1 cellular context compared by ENCODE assay signal in the genomic region with DNA sequence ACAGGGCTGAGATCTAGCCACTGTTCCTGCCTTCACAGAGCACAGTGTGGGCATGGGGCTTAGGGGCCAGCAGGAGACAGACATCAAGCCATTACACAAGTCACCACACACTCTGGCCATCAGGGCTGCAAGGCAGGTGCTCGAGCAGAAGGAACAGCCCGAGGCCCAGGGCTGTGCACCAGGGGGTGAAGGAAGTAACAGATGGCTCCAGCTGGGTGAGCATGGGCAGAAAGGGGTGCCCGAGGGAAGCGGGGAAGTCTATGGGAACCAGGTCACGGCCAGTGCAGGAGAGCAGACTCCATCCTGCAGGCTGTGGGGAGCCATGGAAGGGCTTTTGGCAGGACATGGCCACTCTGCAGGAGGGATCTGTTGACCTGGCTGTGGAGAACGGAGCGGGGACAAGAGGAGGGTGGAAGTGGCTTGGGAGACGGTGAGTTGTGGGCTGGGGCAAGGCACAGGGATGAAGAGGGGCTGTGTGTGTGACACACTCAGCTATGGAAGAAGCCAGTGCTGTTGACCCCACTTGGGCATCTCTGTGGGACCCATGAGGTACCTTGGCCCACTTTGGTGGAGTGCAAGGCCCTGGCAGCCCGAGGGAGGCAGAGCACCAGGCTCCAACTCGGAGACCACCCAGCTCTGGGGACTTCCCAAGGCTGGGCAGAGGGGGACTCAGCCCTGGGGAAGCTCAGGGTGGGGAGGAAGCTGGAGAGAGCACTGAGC.
TF ChIP-seq lines count a peak whose summit lies in the region.

No MANE protein-coding gene starts in this region.

TF ChIP-seq in HepG2, 621 proteins besides CTCF, POLR2A, EP300 and RAD21:
- TF ChIP-seq ZBTB3 (CRISPR knock-in tag; IDR thresholded peaks at IDR 0.05; ENCODE audit: borderline replicate concordance, low read depth): no peak
- TF ChIP-seq ARNT2 (CRISPR knock-in tag; IDR thresholded peaks at IDR 0.05; ENCODE audit: low read depth): no peak
- TF ChIP-seq MYC (CRISPR knock-in tag; IDR thresholded peaks at IDR 0.05; ENCODE audit: borderline replicate concordance): peak; percentile 27; the same call in 1 of the 2 replicates
- TF ChIP-seq RAD51 (IDR thresholded peaks at IDR 0.05; ENCODE audit: borderline replicate concordance): no peak
- TF ChIP-seq MAFG (CRISPR knock-in tag; IDR thresholded peaks at IDR 0.05): peak; percentile 62; the same call in 1 of the 2 replicates
- TF ChIP-seq ZFY (CRISPR knock-in tag; IDR thresholded peaks at IDR 0.05): peak; percentile 11; the same call in 1 of the 2 replicates
- no peak for TF ChIP-seq ZKSCAN1 (IDR thresholded peaks at IDR 0.05; ENCODE audit: low read length)
- TF ChIP-seq HIVEP1 (CRISPR knock-in tag; IDR thresholded peaks at IDR 0.05): no peak
- TF ChIP-seq CREB1 (IDR thresholded peaks at IDR 0.05): no peak
- TF ChIP-seq CREB1 (CRISPR knock-in tag; IDR thresholded peaks at IDR 0.05): no peak
- peak; percentile 95 for TF ChIP-seq AGO1 (IDR thresholded peaks at IDR 0.05; ENCODE audit: low read depth, low read length, poor library complexity, severe bottlenecking)
- no peak for TF ChIP-seq TOPORS (CRISPR knock-in tag; IDR thresholded peaks at IDR 0.05)
- TF ChIP-seq SRSF1 (optimal IDR thresholded peaks at IDR 0.05; ENCODE audit: low read depth, low read length): no peak
- TF ChIP-seq, protein P1, sequence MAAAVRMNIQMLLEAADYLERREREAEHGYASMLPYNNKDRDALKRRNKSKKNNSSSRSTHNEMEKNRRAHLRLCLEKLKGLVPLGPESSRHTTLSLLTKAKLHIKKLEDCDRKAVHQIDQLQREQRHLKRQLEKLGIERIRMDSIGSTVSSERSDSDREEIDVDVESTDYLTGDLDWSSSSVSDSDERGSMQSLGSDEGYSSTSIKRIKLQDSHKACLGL (CRISPR knock-in tag; IDR thresholded peaks at IDR 0.05): peak; percentile 23; the same call in 1 of the 2 replicates
- TF ChIP-seq, protein P2, sequence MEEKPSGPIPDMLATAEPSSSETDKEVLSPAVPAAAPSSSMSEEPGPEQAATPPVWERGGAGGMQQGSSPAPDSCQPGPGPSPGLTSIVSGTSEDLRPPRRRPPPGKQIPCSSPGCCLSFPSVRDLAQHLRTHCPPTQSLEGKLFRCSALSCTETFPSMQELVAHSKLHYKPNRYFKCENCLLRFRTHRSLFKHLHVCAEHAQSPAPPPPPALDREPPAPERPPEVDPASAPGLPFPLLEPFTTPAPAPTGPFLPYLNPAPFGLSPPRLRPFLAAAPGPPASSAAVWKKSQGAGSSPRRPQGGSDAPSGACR (CRISPR knock-in tag; IDR thresholded peaks at IDR 0.05): no peak
- no peak for TF ChIP-seq ZNF777 (CRISPR knock-in tag; IDR thresholded peaks at IDR 0.05)
- no peak for TF ChIP-seq ZNF160 (CRISPR knock-in tag; IDR thresholded peaks at IDR 0.05)
- no peak for TF ChIP-seq PRMT3 (CRISPR knock-in tag; IDR thresholded peaks at IDR 0.05; ENCODE audit: borderline replicate concordance, low read depth)
- TF ChIP-seq KAT7 (CRISPR knock-in tag; IDR thresholded peaks at IDR 0.05; ENCODE audit: borderline replicate concordance): no peak
- TF ChIP-seq TEAD2 (CRISPR knock-in tag; IDR thresholded peaks at IDR 0.05): no peak
- TF ChIP-seq, protein P3, sequence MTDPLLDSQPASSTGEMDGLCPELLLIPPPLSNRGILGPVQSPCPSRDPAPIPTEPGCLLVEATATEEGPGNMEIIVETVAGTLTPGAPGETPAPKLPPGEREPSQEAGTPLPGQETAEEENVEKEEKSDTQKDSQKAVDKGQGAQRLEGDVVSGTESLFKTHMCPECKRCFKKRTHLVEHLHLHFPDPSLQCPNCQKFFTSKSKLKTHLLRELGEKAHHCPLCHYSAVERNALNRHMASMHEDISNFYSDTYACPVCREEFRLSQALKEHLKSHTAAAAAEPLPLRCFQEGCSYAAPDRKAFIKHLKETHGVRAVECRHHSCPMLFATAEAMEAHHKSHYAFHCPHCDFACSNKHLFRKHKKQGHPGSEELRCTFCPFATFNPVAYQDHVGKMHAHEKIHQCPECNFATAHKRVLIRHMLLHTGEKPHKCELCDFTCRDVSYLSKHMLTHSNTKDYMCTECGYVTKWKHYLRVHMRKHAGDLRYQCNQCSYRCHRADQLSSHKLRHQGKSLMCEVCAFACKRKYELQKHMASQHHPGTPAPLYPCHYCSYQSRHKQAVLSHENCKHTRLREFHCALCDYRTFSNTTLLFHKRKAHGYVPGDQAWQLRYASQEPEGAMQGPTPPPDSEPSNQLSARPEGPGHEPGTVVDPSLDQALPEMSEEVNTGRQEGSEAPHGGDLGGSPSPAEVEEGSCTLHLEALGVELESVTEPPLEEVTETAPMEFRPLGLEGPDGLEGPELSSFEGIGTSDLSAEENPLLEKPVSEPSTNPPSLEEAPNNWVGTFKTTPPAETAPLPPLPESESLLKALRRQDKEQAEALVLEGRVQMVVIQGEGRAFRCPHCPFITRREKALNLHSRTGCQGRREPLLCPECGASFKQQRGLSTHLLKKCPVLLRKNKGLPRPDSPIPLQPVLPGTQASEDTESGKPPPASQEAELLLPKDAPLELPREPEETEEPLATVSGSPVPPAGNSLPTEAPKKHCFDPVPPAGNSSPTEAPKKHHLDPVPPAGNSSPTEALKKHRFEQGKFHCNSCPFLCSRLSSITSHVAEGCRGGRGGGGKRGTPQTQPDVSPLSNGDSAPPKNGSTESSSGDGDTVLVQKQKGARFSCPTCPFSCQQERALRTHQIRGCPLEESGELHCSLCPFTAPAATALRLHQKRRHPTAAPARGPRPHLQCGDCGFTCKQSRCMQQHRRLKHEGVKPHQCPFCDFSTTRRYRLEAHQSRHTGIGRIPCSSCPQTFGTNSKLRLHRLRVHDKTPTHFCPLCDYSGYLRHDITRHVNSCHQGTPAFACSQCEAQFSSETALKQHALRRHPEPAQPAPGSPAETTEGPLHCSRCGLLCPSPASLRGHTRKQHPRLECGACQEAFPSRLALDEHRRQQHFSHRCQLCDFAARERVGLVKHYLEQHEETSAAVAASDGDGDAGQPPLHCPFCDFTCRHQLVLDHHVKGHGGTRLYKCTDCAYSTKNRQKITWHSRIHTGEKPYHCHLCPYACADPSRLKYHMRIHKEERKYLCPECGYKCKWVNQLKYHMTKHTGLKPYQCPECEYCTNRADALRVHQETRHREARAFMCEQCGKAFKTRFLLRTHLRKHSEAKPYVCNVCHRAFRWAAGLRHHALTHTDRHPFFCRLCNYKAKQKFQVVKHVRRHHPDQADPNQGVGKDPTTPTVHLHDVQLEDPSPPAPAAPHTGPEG (CRISPR knock-in tag; IDR thresholded peaks at IDR 0.05): no peak
- TF ChIP-seq PAWR (CRISPR knock-in tag; IDR thresholded peaks at IDR 0.05; ENCODE audit: borderline replicate concordance): no peak
- TF ChIP-seq ZNF263 (CRISPR knock-in tag; IDR thresholded peaks at IDR 0.05): 0 out of 2 replicates have a peak, but pooled peaks have one; percentile 33
- TF ChIP-seq SOX13 (IDR thresholded peaks at IDR 0.05): no peak
- no peak for TF ChIP-seq SOX13 (CRISPR knock-in tag; conservative IDR thresholded peaks at IDR 0.05 in 1 of 2, IDR thresholded peaks at IDR 0.05 in 1 of 2)
- TF ChIP-seq, protein P4, sequence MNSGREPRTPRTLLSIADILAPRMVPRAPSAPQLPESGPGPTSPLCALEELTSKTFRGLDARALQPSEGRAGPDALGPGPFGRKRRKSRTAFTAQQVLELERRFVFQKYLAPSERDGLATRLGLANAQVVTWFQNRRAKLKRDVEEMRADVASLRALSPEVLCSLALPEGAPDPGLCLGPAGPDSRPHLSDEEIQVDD (CRISPR knock-in tag; IDR thresholded peaks at IDR 0.05; ENCODE audit: borderline replicate concordance): 0 out of 2 replicates have a peak, but pooled peaks have one; percentile 22
- TF ChIP-seq KDM5B (CRISPR knock-in tag; IDR thresholded peaks at IDR 0.05; ENCODE audit: borderline replicate concordance): 0 out of 2 replicates have a peak, but pooled peaks have one; percentile 5
- TF ChIP-seq, protein P5, sequence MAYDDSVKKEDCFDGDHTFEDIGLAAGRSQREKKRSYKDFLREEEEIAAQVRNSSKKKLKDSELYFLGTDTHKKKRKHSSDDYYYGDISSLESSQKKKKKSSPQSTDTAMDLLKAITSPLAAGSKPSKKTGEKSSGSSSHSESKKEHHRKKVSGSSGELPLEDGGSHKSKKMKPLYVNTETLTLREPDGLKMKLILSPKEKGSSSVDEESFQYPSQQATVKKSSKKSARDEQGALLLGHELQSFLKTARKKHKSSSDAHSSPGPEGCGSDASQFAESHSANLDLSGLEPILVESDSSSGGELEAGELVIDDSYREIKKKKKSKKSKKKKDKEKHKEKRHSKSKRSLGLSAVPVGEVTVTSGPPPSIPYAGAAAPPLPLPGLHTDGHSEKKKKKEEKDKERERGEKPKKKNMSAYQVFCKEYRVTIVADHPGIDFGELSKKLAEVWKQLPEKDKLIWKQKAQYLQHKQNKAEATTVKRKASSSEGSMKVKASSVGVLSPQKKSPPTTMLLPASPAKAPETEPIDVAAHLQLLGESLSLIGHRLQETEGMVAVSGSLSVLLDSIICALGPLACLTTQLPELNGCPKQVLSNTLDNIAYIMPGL (CRISPR knock-in tag; IDR thresholded peaks at IDR 0.05; ENCODE audit: borderline replicate concordance in 1 of 2, low read depth in 1 of 2): peak in 1 of 2 experiments; percentile 27; a peak in 1 of 4 replicates
TF ChIP-seq in HepG2: peak in this region for 9.
